ENCODE assay signal across 10 cellular contexts in the genomic region with DNA sequence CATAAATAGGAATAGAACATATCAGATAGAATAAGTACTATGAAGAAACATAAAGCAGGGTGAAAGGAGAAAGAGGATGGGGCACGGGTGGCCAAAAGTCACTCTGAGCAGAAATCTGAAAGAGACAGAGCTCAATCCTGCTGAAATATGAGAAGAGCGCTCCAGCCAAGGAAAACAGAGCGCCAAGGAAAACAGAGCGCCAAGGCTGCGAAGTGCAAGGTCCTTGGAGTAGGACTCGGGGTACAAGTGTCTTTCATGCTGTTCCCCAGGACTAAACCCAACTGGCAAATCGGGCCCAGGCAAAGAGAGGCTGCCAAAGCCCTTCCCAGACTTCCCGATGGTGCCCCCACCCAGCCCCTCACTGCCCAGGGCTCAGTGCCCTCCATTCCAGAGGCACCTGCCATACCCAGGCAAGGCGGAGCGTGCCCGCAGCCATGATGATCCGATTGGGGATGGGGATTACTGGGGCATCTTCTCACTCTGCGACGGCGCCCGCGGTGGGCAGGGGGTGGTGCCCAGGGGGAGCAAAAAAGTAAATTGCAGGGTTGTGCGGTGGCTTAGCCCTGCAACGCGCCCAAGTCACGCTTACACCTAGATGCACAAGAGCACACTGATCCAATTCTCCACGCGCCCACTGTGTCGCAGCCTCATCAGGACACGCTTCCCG. TPM values are rescaled to one million over a fixed set of nuclear protein-coding genes. Genes with fewer than 3 reads are reported as not detected.
DNase-seq lines count a peak whose midpoint lies in the region; ATAC-seq and TF ChIP-seq lines count a peak whose summit lies in the region.
"Had no signal": no experiment of that assay in that cellular context is flagged by ENCODE, and none has a peak within 500 bp of the region (broad histone marks: within the 10 kb centered on the region; RNA-seq: fewer than 3 reads in every experiment).

No MANE protein-coding gene starts in this region.

- intact Hi-C loops in testis (cut with DNase I; ENCODE audit: low total_unique reads) = loop anchor here (10.0 kb wide), 1 partner anchor 194 kb away; no protein-coding TSS in a partner anchor

- H3K9ac ChIP-seq in adipocyte (ENCODE audit: low read length) = peak overlapping the region; percentile 85

- no peaks in the 10 kb centered on the region for H3K36me3 Mint-ChIP-seq in activated T-cell treated with anti-CD3 and anti-CD28 coated beads, Interleukin-2, amount 50 U/mL, for 4 hours (ENCODE audit: insufficient read depth)
- no peaks in the 10 kb centered on the region for H3K36me3 Mint-ChIP-seq in activated CD4-positive, alpha-beta T cell treated with anti-CD3 and anti-CD28 coated beads, Interleukin-2, amount 10 ng/mL, durations not matched to agents 7 days and 5 days (ENCODE audit: low read depth)

- TF ChIP-seq CTCF in kidney epithelial cell (IDR thresholded peaks at IDR 0.05; ENCODE audit: insufficient read depth, low read length, poor library complexity, severe bottlenecking) (no peak), testis (IDR thresholded peaks at IDR 0.05) (no peak)

- no peak for ATAC-seq in activated T-cell treated with anti-CD3 and anti-CD28 coated beads, Interleukin-2, amount 50 U/mL, for 4 hours

- H3K4me3 ChIP-seq in adipocyte (ENCODE audit: low read length) = peak overlapping the region; percentile 83
- peak overlapping the region; percentile 60 for H3K4me3 ChIP-seq in kidney epithelial cell (ENCODE audit: low read depth, low read length)
- peak overlapping the region; percentile 68 to 82 for H3K4me3 ChIP-seq in testis

- H3K9me3 Mint-ChIP-seq in activated T-cell treated with anti-CD3 and anti-CD28 coated beads, Interleukin-2, amount 50 U/mL, for 4 hours = no peaks in the 10 kb centered on the region
- no peaks in the 10 kb centered on the region for H3K9me3 Mint-ChIP-seq in activated CD4-positive, alpha-beta T cell treated with anti-CD3 and anti-CD28 coated beads, Interleukin-2, amount 10 ng/mL, durations not matched to agents 7 days and 5 days

- TF ChIP-seq POLR2A in testis (IDR thresholded peaks at IDR 0.05) = no peak

- CTCF ChIA-PET in activated CD4-positive, alpha-beta T cell treated with anti-CD3 and anti-CD28 coated beads, Interleukin-2, amount 10 ng/mL, durations not matched to agents 7 days and 5 days (lab: Charles Lee) = interaction anchor here (0.7 to 6.4 kb wide), 5 partner anchors 11 to 226 kb away, joined by 3 to 64 read pairs (median 4); no protein-coding TSS in a partner anchor

- H3K4me1 Mint-ChIP-seq in activated T-cell treated with anti-CD3 and anti-CD28 coated beads, Interleukin-2, amount 50 U/mL, for 4 hours (ENCODE audit: low read depth) = peaks cover 20% of the 10 kb centered on the region
- peaks cover 16% of the 10 kb centered on the region for H3K4me1 Mint-ChIP-seq in activated CD4-positive, alpha-beta T cell treated with anti-CD3 and anti-CD28 coated beads, Interleukin-2, amount 10 ng/mL, durations not matched to agents 7 days and 5 days

- H3K27me3 ChIP-seq in adipocyte (replicated peaks; ENCODE audit: control insufficient read depth, insufficient read depth, low read length) = no peaks in the 10 kb centered on the region
- H3K27me3 ChIP-seq in kidney epithelial cell (ENCODE audit: control insufficient read depth, insufficient read depth, low read length) = no peaks in the 10 kb centered on the region
- H3K27me3 ChIP-seq in testis = no peaks in the 10 kb centered on the region

- no peak for DNase-seq in activated T-cell treated with anti-CD3 and anti-CD28 coated beads, Interleukin-2, amount 50 U/mL, for 4 hours
- no peak for DNase-seq in activated T-cell treated with anti-CD3 and anti-CD28 coated beads, Interleukin-2, amount 50 U/mL, for 1 hour
- DNase-seq in adipocyte (ENCODE audit: low read depth) = no peak
- no peak for DNase-seq in kidney epithelial cell (ENCODE audit: low read depth)
- DNase-seq in testis = no peak
- no peak for DNase-seq in H4 (ENCODE audit: low spot score)
- no peak for DNase-seq in NCI-H526 treated with DMSO at 0.1 percent for 48 hours (lab: John Stamatoyannopoulos, UW)
- DNase-seq in activated CD4-positive, alpha-beta T cell treated with anti-CD3 and anti-CD28 coated beads, Interleukin-2, amount 10 ng/mL, durations not matched to agents 7 days and 5 days = no peak
- DNase-seq: AML-193, NCI-H2171 had no signal

- no peak overlapping the region for H3K27ac Mint-ChIP-seq in activated CD4-positive, alpha-beta T cell treated with anti-CD3 and anti-CD28 coated beads, Interleukin-2, amount 10 ng/mL, durations not matched to agents 7 days and 5 days

- peaks cover 9% of the 10 kb centered on the region for H3K27me3 Mint-ChIP-seq in activated T-cell treated with anti-CD3 and anti-CD28 coated beads, Interleukin-2, amount 50 U/mL, for 4 hours (ENCODE audit: low read depth)
- H3K27me3 Mint-ChIP-seq in activated CD4-positive, alpha-beta T cell treated with anti-CD3 and anti-CD28 coated beads, Interleukin-2, amount 10 ng/mL, durations not matched to agents 7 days and 5 days = peaks cover 41% of the 10 kb centered on the region

- POLR2A ChIA-PET in activated CD4-positive, alpha-beta T cell treated with anti-CD3 and anti-CD28 coated beads, Interleukin-2, amount 10 ng/mL, durations not matched to agents 7 days and 5 days (lab: Charles Lee) = no interaction called here

- peaks cover 44% of the 10 kb centered on the region for H3K4me1 ChIP-seq in adipocyte (ENCODE audit: control insufficient read depth, insufficient read depth, low read length)
- H3K4me1 ChIP-seq in testis = peaks cover 11% of the 10 kb centered on the region

- H3K36me3 ChIP-seq in adipocyte (ENCODE audit: control insufficient read depth, insufficient read depth, low read length, severe bottlenecking) (no peaks in the 10 kb centered on the region), kidney epithelial cell (ENCODE audit: control insufficient read depth, insufficient read depth, low read length) (no peaks in the 10 kb centered on the region), testis (ENCODE audit: low read depth, missing control alignments) (no peaks in the 10 kb centered on the region)

- peak overlapping the region; percentile 63 for H3K4me3 Mint-ChIP-seq in activated T-cell treated with anti-CD3 and anti-CD28 coated beads, Interleukin-2, amount 50 U/mL, for 4 hours
- H3K4me3 Mint-ChIP-seq in activated CD4-positive, alpha-beta T cell treated with anti-CD3 and anti-CD28 coated beads, Interleukin-2, amount 10 ng/mL, durations not matched to agents 7 days and 5 days = no peak overlapping the region

- H3K9me3 ChIP-seq in adipocyte (ENCODE audit: control insufficient read depth, low read length) (no peaks in the 10 kb centered on the region), testis (no peaks in the 10 kb centered on the region)

- no peak overlapping the region for H3K27ac ChIP-seq in testis

- 56 to 66% methylated on average over 24 to 26 of the region's 26 CpGs for WGBS in testis, 2 donors

RNA-seq across cellular contexts. Expression of a gene that starts 1.7 kb away (rescaled TPM):
- total RNA-seq in activated T-cell treated with anti-CD3 and anti-CD28 coated beads, Interleukin-2, amount 50 U/mL, for 4 hours = under 1 TPM; 0.21 to 0.35 (median 0.30) TPM
- total RNA-seq in kidney epithelial cell = 69.5 and 81.5 TPM in 2 replicates
- 10 to 100 TPM; 19.6 to 45.3 TPM for total RNA-seq in testis
- 23.3 TPM for polyA plus RNA-seq in testis (ENCODE audit: insufficient read depth, low read depth, low replicate concordance)
- 1.5 and 1.6 TPM in 2 replicates for total RNA-seq in H4 (2014; rRNA removed; shearing (Covaris generic))
- under 1 TPM; 0.05 to 0.12 TPM for total RNA-seq in activated CD4-positive, alpha-beta T cell treated with anti-CD3 and anti-CD28 coated beads, Interleukin-2, amount 10 ng/mL, durations not matched to agents 7 days and 5 days
